In the genomic region with DNA sequence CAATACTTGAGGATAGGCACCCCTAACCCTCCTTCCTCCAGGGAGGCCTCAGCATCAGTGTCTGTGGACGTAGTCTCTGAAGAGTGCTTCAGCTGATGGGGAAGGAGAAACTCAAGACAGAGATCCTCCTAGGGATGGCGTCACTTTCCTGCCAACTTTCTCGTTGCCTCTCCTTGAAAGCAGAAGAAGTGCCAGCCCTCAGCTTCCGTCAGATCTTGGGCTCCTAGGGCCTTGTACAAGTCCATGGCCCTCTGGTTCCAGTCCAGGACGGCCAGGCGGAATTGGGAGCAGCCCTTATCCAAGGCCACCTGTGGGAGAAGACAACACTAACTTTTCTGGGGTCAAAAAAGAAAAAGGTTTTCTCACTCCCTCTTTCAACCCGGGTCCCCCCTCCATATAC, we compare ENCODE assay signal across 11 cellular contexts. TPM values are rescaled to one million over a fixed set of nuclear protein-coding genes. Genes with fewer than 3 reads are reported as not detected.
DNase-seq lines count a peak whose midpoint lies in the region; ATAC-seq and TF ChIP-seq lines count a peak whose summit lies in the region.
"Had no signal": no experiment of that assay in that cellular context is flagged by ENCODE, and none has a peak within 500 bp of the region (broad histone marks: within the 10 kb centered on the region; RNA-seq: fewer than 3 reads in every experiment).

No MANE protein-coding gene starts in this region.

- no peaks in the 10 kb centered on the region for H3K27me3 Mint-ChIP-seq in activated CD4-positive, alpha-beta T cell treated with anti-CD3 and anti-CD28 coated beads for 36 hours
- H3K27me3 Mint-ChIP-seq in activated T-helper 1 cell treated with anti-CD3 and anti-CD28 coated beads, Interleukin-12 subunit alpha, Interleukin-12 subunit beta, Interleukin-2, Interleukin-4 antibody, amounts not matched to agents 30 ng/mL and 10 ng/mL and 1 ng/mL, durations not matched to agents 14 hours and 24 hours and 36 hours (ENCODE audit: insufficient read depth), result no peaks in the 10 kb centered on the region

- POLR2A ChIA-PET in activated CD4-positive, alpha-beta T cell treated with anti-CD3 and anti-CD28 coated beads for 36 hours (lab: Charles Lee), result interaction anchor here (0.6 kb wide), 1 partner anchor 33 kb away, joined by 4 read pairs; no protein-coding TSS in a partner anchor

- H3K36me3 ChIP-seq in iPS-18a (ENCODE audit: control insufficient read depth, low read depth, low read length) (no peaks in the 10 kb centered on the region), smooth muscle cell (ENCODE audit: low read depth) (no peaks in the 10 kb centered on the region)

- H3K4me3 ChIP-seq in iPS-18a (ENCODE audit: low read length) (peak overlapping the region; percentile 89), smooth muscle cell (peak overlapping the region; percentile 87)

- no peak overlapping the region for H2AFZ ChIP-seq in smooth muscle cell (ENCODE audit: low read depth)

- WGBS in smooth muscle cell (ENCODE audit: low lambda C conversion rate), result 96% methylated on average over 7 of the region's 7 CpGs

- H3K4me2 ChIP-seq in smooth muscle cell, result peak overlapping the region; percentile 87

- H3K9ac ChIP-seq in iPS-18a (ENCODE audit: low read length), result peak overlapping the region; percentile 89
- H3K9ac ChIP-seq in smooth muscle cell (ENCODE audit: low read depth), result no peak overlapping the region

- H3K79me2 ChIP-seq in smooth muscle cell (ENCODE audit: low read depth), result peaks cover 8% of the 10 kb centered on the region

- no peak for DNase-seq in activated CD4-positive, alpha-beta T cell treated with anti-CD3 and anti-CD28 coated beads for 36 hours
- no peak for DNase-seq in activated CD4-positive, alpha-beta T cell treated with anti-CD3 and anti-CD28 coated beads for 48 hours
- DNase-seq in activated T-helper 1 cell treated with anti-CD3 and anti-CD28 coated beads, Interleukin-12 subunit alpha, Interleukin-12 subunit beta, Interleukin-2, Interleukin-4 antibody, amounts not matched to agents 30 ng/mL and 10 ng/mL and 1 ng/mL, durations not matched to agents 14 hours and 24 hours and 36 hours (ENCODE audit: low spot score), result no peak
- DNase-seq in smooth muscle cell (lab: John Stamatoyannopoulos, UW; ENCODE audit: unreplicated experiment) (no peak), NCI-H748 (lab: John Stamatoyannopoulos, UW; ENCODE audit: unreplicated experiment) (no peak), NCI-H2081 (lab: John Stamatoyannopoulos, UW) (no peak), NCI-H1417 treated with DMSO at 0.1 percent for 48 hours (lab: John Stamatoyannopoulos, UW) (no peak)
- DNase-seq: activated naive CD4-positive, alpha-beta T cell treated with anti-CD3 and anti-CD28 coated beads, Interleukin-2, amount 50 U/mL, for 16 hours; kidney glomerular epithelial cell had no signal

- peaks cover 8% of the 10 kb centered on the region for H3K4me1 ChIP-seq in iPS-18a (ENCODE audit: control insufficient read depth, low read depth, low read length)
- H3K4me1 ChIP-seq in smooth muscle cell (ENCODE audit: low read depth), result no peaks in the 10 kb centered on the region

- H3K4me3 Mint-ChIP-seq in activated CD4-positive, alpha-beta T cell treated with anti-CD3 and anti-CD28 coated beads for 36 hours, result peak overlapping the region; percentile 83
- peak overlapping the region; percentile 89 for H3K4me3 Mint-ChIP-seq in activated T-helper 1 cell treated with anti-CD3 and anti-CD28 coated beads, Interleukin-12 subunit alpha, Interleukin-12 subunit beta, Interleukin-2, Interleukin-4 antibody, amounts not matched to agents 30 ng/mL and 10 ng/mL and 1 ng/mL, durations not matched to agents 14 hours and 24 hours and 36 hours

- no peak overlapping the region for H3K27ac Mint-ChIP-seq in activated CD4-positive, alpha-beta T cell treated with anti-CD3 and anti-CD28 coated beads for 36 hours
- H3K27ac Mint-ChIP-seq in activated T-helper 1 cell treated with anti-CD3 and anti-CD28 coated beads, Interleukin-12 subunit alpha, Interleukin-12 subunit beta, Interleukin-2, Interleukin-4 antibody, amounts not matched to agents 30 ng/mL and 10 ng/mL and 1 ng/mL, durations not matched to agents 14 hours and 24 hours and 36 hours, result no peak overlapping the region

- no peaks in the 10 kb centered on the region for H4K20me1 ChIP-seq in smooth muscle cell (ENCODE audit: low read depth)

- ATAC-seq in activated CD4-positive, alpha-beta T cell treated with anti-CD3 and anti-CD28 coated beads for 36 hours, result no peak

- CTCF ChIA-PET in activated CD4-positive, alpha-beta T cell treated with anti-CD3 and anti-CD28 coated beads for 36 hours (lab: Charles Lee), result interaction anchor here (1.0 to 1.3 kb wide), 4 partner anchors 16 to 61 kb away, joined by 3 to 4 read pairs (median 3); a partner anchor contains a TSS

- H3K9me3 ChIP-seq in iPS-18a (ENCODE audit: control insufficient read depth, low read depth, low read length) (no peaks in the 10 kb centered on the region), smooth muscle cell (replicated peaks; ENCODE audit: low read depth) (no peaks in the 10 kb centered on the region)

- H3K27me3 ChIP-seq in iPS-18a (ENCODE audit: control insufficient read depth, insufficient read depth, low read length) (no peaks in the 10 kb centered on the region), smooth muscle cell (ENCODE audit: low read depth) (no peaks in the 10 kb centered on the region)

- H3F3A ChIP-seq in smooth muscle cell (ENCODE audit: low read depth), result no peaks in the 10 kb centered on the region

- no peaks in the 10 kb centered on the region for H3K9me3 Mint-ChIP-seq in activated CD4-positive, alpha-beta T cell treated with anti-CD3 and anti-CD28 coated beads for 36 hours (ENCODE audit: low read depth)
- H3K9me3 Mint-ChIP-seq in activated T-helper 1 cell treated with anti-CD3 and anti-CD28 coated beads, Interleukin-12 subunit alpha, Interleukin-12 subunit beta, Interleukin-2, Interleukin-4 antibody, amounts not matched to agents 30 ng/mL and 10 ng/mL and 1 ng/mL, durations not matched to agents 14 hours and 24 hours and 36 hours, result no peaks in the 10 kb centered on the region

- no peak for TF ChIP-seq CTCF in smooth muscle cell (IDR thresholded peaks at IDR 0.05; ENCODE audit: borderline replicate concordance, insufficient read depth, poor library complexity, severe bottlenecking)

- H3K36me3 Mint-ChIP-seq in activated CD4-positive, alpha-beta T cell treated with anti-CD3 and anti-CD28 coated beads for 36 hours (ENCODE audit: low read depth), result peaks cover 1% of the 10 kb centered on the region
- H3K36me3 Mint-ChIP-seq in activated T-helper 1 cell treated with anti-CD3 and anti-CD28 coated beads, Interleukin-12 subunit alpha, Interleukin-12 subunit beta, Interleukin-2, Interleukin-4 antibody, amounts not matched to agents 30 ng/mL and 10 ng/mL and 1 ng/mL, durations not matched to agents 14 hours and 24 hours and 36 hours (ENCODE audit: low read depth), result peaks cover 3% of the 10 kb centered on the region

- H3K4me1 Mint-ChIP-seq in activated CD4-positive, alpha-beta T cell treated with anti-CD3 and anti-CD28 coated beads for 36 hours, result peaks cover 11% of the 10 kb centered on the region
- peaks cover 18% of the 10 kb centered on the region for H3K4me1 Mint-ChIP-seq in activated T-helper 1 cell treated with anti-CD3 and anti-CD28 coated beads, Interleukin-12 subunit alpha, Interleukin-12 subunit beta, Interleukin-2, Interleukin-4 antibody, amounts not matched to agents 30 ng/mL and 10 ng/mL and 1 ng/mL, durations not matched to agents 14 hours and 24 hours and 36 hours (ENCODE audit: low read depth)

- no peak overlapping the region for H3K27ac ChIP-seq in iPS-18a (ENCODE audit: low read length)
- H3K27ac ChIP-seq in smooth muscle cell (ENCODE audit: low read depth), result no peak overlapping the region

- intact Hi-C loops in activated CD4-positive, alpha-beta T cell treated with anti-CD3 and anti-CD28 coated beads for 36 hours (cut with DNase I, micrococcal nuclease), result no loop called here
- intact Hi-C loops in activated T-helper 1 cell treated with anti-CD3 and anti-CD28 coated beads, Interleukin-12 subunit alpha, Interleukin-12 subunit beta, Interleukin-2, Interleukin-4 antibody, amounts not matched to agents 30 ng/mL and 10 ng/mL and 1 ng/mL, durations not matched to agents 14 hours and 24 hours and 36 hours (cut with micrococcal nuclease), result loop anchor here (2.0 kb wide), 1 partner anchor 492 kb away; a partner anchor contains a TSS

RNA-seq across cellular contexts. Expression of a gene that starts 1.3 kb away (rescaled TPM):
- total RNA-seq in activated CD4-positive, alpha-beta T cell treated with anti-CD3 and anti-CD28 coated beads for 36 hours, result 10 to 100 TPM; 15.9 to 22.2 TPM
- 23.8 and 24.0 TPM in 2 replicates for total RNA-seq in activated T-helper 1 cell treated with anti-CD3 and anti-CD28 coated beads, Interleukin-12 subunit alpha, Interleukin-12 subunit beta, Interleukin-2, Interleukin-4 antibody, amounts not matched to agents 30 ng/mL and 10 ng/mL and 1 ng/mL, durations not matched to agents 14 hours and 24 hours and 36 hours
- 64.9 and 70.8 TPM in 2 replicates for total RNA-seq in smooth muscle cell
- 68.2 and 74.2 TPM in 2 replicates for polyA plus RNA-seq in smooth muscle cell

RNA-seq across cellular contexts. Expression of a gene that starts 3.6 kb away (rescaled TPM):
- under 1 TPM; 0.25 to 0.30 TPM for total RNA-seq in activated CD4-positive, alpha-beta T cell treated with anti-CD3 and anti-CD28 coated beads for 36 hours
- total RNA-seq in activated T-helper 1 cell treated with anti-CD3 and anti-CD28 coated beads, Interleukin-12 subunit alpha, Interleukin-12 subunit beta, Interleukin-2, Interleukin-4 antibody, amounts not matched to agents 30 ng/mL and 10 ng/mL and 1 ng/mL, durations not matched to agents 14 hours and 24 hours and 36 hours, result 0.20 TPM in 1 of 2 replicates, not detected in the other
- not detected in 2 replicates for total RNA-seq in smooth muscle cell
- polyA plus RNA-seq in smooth muscle cell, result 0.83 and 0.88 TPM in 2 replicates

RNA-seq across cellular contexts. Expression of a gene that starts 11.6 kb away (rescaled TPM):
- total RNA-seq in activated CD4-positive, alpha-beta T cell treated with anti-CD3 and anti-CD28 coated beads for 36 hours, result 10 to 100 TPM; 35.6 to 50.2 TPM
- total RNA-seq in activated T-helper 1 cell treated with anti-CD3 and anti-CD28 coated beads, Interleukin-12 subunit alpha, Interleukin-12 subunit beta, Interleukin-2, Interleukin-4 antibody, amounts not matched to agents 30 ng/mL and 10 ng/mL and 1 ng/mL, durations not matched to agents 14 hours and 24 hours and 36 hours, result 59.5 and 63.6 TPM in 2 replicates
- total RNA-seq in smooth muscle cell, result 22.8 and 31.1 TPM in 2 replicates
- 50.0 and 50.6 TPM in 2 replicates for polyA plus RNA-seq in smooth muscle cell

RNA-seq across cellular contexts. Expression of a gene that starts 24.4 kb away (rescaled TPM):
- under 1 TPM; 0.32 to 0.33 TPM for total RNA-seq in activated CD4-positive, alpha-beta T cell treated with anti-CD3 and anti-CD28 coated beads for 36 hours
- total RNA-seq in activated T-helper 1 cell treated with anti-CD3 and anti-CD28 coated beads, Interleukin-12 subunit alpha, Interleukin-12 subunit beta, Interleukin-2, Interleukin-4 antibody, amounts not matched to agents 30 ng/mL and 10 ng/mL and 1 ng/mL, durations not matched to agents 14 hours and 24 hours and 36 hours, result 0.54 TPM in 2 replicates
- 0.27 and 0.85 TPM in 2 replicates for total RNA-seq in smooth muscle cell
- 4.1 and 4.4 TPM in 2 replicates for polyA plus RNA-seq in smooth muscle cell
- polyA plus RNA-seq: BJ had no signal

RNA-seq across cellular contexts. Expression of a gene that starts 36.4 kb away (rescaled TPM):
- total RNA-seq in activated CD4-positive, alpha-beta T cell treated with anti-CD3 and anti-CD28 coated beads for 36 hours, result under 1 TPM in 1 of 2 experiments, not detected in 1; 0.16 TPM
- total RNA-seq in activated T-helper 1 cell treated with anti-CD3 and anti-CD28 coated beads, Interleukin-12 subunit alpha, Interleukin-12 subunit beta, Interleukin-2, Interleukin-4 antibody, amounts not matched to agents 30 ng/mL and 10 ng/mL and 1 ng/mL, durations not matched to agents 14 hours and 24 hours and 36 hours, result 0.20 and 0.78 TPM in 2 replicates
- 13.4 and 16.1 TPM in 2 replicates for total RNA-seq in smooth muscle cell
- 7.3 and 39.0 TPM in 2 replicates for polyA plus RNA-seq in smooth muscle cell
